1 cellular context compared by ENCODE assay signal in genomic region chr7:132183822-132184380, GRCh38.
TF ChIP-seq lines count a peak whose summit lies in the region.

No MANE protein-coding gene starts in this region.

TF ChIP-seq in GM23338, 12 proteins besides CTCF, POLR2A, EP300 and RAD21 (continued from another document):
- TF ChIP-seq ZNF462 (CRISPR knock-in tag; IDR thresholded peaks at IDR 0.05) = no peak
